In the genomic region with DNA sequence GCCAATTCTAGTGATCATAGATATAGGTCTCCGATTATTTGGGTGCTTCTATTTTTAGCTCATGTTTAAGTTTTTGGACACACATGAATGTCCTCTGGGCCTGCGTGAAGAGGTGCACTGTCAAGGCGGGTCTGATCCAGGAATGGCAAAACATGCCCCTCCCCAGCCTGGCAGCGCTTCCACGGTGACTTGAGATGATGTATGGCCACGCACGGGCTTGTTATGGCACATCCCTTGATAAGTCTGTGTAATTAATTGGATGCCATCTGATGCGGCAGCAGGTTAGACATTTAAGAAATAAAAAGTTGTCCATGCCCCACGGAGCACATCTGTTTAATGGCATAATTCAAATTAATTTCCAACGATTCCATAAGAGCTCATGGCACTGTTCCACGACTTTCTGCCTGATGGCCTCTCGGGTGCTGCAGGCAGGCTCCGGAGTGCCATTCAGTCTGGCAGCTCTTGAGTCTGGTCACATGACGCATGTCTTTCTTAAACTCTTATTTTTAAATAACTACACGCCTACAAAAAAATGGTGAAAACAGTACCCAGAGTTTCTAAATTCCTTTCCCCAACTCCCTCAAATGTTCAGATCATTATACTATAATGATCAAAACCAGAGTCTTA, we compare ENCODE assay signal across 22 cellular contexts.
A peak's percentile ranks its signal among the peaks of the same experiment; 100 is the strongest.
DNase-seq lines count a peak whose midpoint lies in the region; FAIRE-seq and TF ChIP-seq lines count a peak whose summit lies in the region.
"Had no signal": no experiment of that assay in that cellular context is flagged by ENCODE, and none has a peak within 500 bp of the region (broad histone marks: within the 10 kb centered on the region; RNA-seq: fewer than 3 reads in every experiment).

No MANE protein-coding gene starts in this region.

- peak overlapping the region; percentile 84 for H3K27ac ChIP-seq in RWPE1
- no peak overlapping the region for H3K27ac ChIP-seq in trophoblast cell (ENCODE audit: low read depth, low read length)
- H3K27ac ChIP-seq: BLaER1, pancreas, sigmoid colon, vagina had no signal

- no peak for TF ChIP-seq CTCF in RWPE1 (conservative IDR thresholded peaks at IDR 0.05; ENCODE audit: low read depth)

- no peak overlapping the region for H3K4me3 ChIP-seq in trophoblast cell (ENCODE audit: low read depth, low read length)
- H3K4me3 ChIP-seq: BLaER1, MG63, pancreas, sigmoid colon, vagina had no signal

- no peaks in the 10 kb centered on the region for H3K36me3 ChIP-seq in trophoblast cell (ENCODE audit: control insufficient read depth in 1 of 2, insufficient read depth in 2 of 2, low read length in 2 of 2)
- H3K36me3 ChIP-seq: BLaER1, MG63, pancreas, sigmoid colon, vagina had no signal

- H2AK5ac ChIP-seq in trophoblast cell (ENCODE audit: low read length) = peak overlapping the region; percentile 51

- H2BK12ac ChIP-seq in trophoblast cell (ENCODE audit: low read length) = peak overlapping the region; percentile 5

- no peaks in the 10 kb centered on the region for H3K27me3 ChIP-seq in trophoblast cell (ENCODE audit: insufficient read depth, low read length)
- H3K27me3 ChIP-seq: BLaER1, MG63, pancreas, sigmoid colon, vagina had no signal

- H3K4me2 ChIP-seq in trophoblast cell (ENCODE audit: low read length) = no peak overlapping the region
- H3K4me2 ChIP-seq: BLaER1 had no signal

- DNase-seq in NCI-H748 (lab: John Stamatoyannopoulos, UW; ENCODE audit: unreplicated experiment) (peak; percentile 18), NCI-H748 treated with DMSO at 0.1 percent for 48 hours (lab: John Stamatoyannopoulos, UW) (no peak), NCI-H2029 treated with DMSO at 0.1 percent for 48 hours (lab: John Stamatoyannopoulos, UW) (peak; percentile 59), RWPE1 (ENCODE audit: low spot score) (peak; percentile 57), trophoblast cell (no peak), RPMI8226 (no peak), frontal cortex (ENCODE audit: low spot score in 2 of 2) (no peak), HEK293T (ENCODE audit: extremely low spot score) (no peak)
- DNase-seq: activated CD4-positive, alpha-beta T cell treated with anti-CD3 and anti-CD28 coated beads for 36 hours; effector memory CD4-positive, alpha-beta T cell; glutamatergic neuron; HFFc6; left colon; MG63; natural killer cell; pancreas; sigmoid colon; T-helper 1 cell had no signal

- H4K91ac ChIP-seq in trophoblast cell (ENCODE audit: low read depth, low read length) = peak overlapping the region; percentile 3

- no peak for FAIRE-seq in frontal cortex (lab: Jason Lieb, UNC)
- FAIRE-seq: A204.1, astrocyte had no signal

- peaks cover 2% of the 10 kb centered on the region for H3K79me2 ChIP-seq in trophoblast cell (ENCODE audit: control insufficient read depth, insufficient read depth, low read length, poor library complexity)

- H4K12ac ChIP-seq in trophoblast cell (ENCODE audit: low read depth, low read length) = no peak overlapping the region

- H2BK5ac ChIP-seq in trophoblast cell (ENCODE audit: low read depth, low read length, poor library complexity) = no peak overlapping the region

- POLR2A ChIA-PET in RWPE1 (lab: Yijun Ruan, JAX; ENCODE audit: low non-redundant PET) = no interaction called here
- POLR2A ChIA-PET in HEK293T (lab: Yijun Ruan, JAX) = no interaction called here

- no peak overlapping the region for H4K8ac ChIP-seq in trophoblast cell (ENCODE audit: low read depth, low read length)

- H3K9ac ChIP-seq in trophoblast cell (ENCODE audit: low read length) = no peak overlapping the region
- H3K9ac ChIP-seq: BLaER1 had no signal

- H3K23ac ChIP-seq in trophoblast cell (ENCODE audit: low read length) = no peak overlapping the region

- H2BK120ac ChIP-seq in trophoblast cell (ENCODE audit: insufficient read depth, low read length, poor library complexity) = peak overlapping the region; percentile 2

- no peak overlapping the region for H3K18ac ChIP-seq in trophoblast cell (ENCODE audit: low read length)

- H3K4me1 ChIP-seq in trophoblast cell (ENCODE audit: control insufficient read depth in 1 of 2, insufficient read depth in 2 of 2, low read length in 2 of 2) = peaks cover 10 to 13% of the 10 kb centered on the region in 2 experiments
- H3K4me1 ChIP-seq: BLaER1, pancreas, sigmoid colon, vagina had no signal

- no peaks in the 10 kb centered on the region for H3K9me3 ChIP-seq in trophoblast cell (ENCODE audit: insufficient read depth, low read depth, low read length)
- H3K9me3 ChIP-seq: BLaER1, MG63, pancreas, sigmoid colon, vagina had no signal

- H3K4ac ChIP-seq in trophoblast cell (ENCODE audit: low read depth, low read length) = no peak overlapping the region

- no CpG with 5 or more reads among the region's 15 CpGs for WGBS in trophoblast cell (ENCODE audit: extremely low coverage, insufficient coverage, insufficient read length)

- no peak overlapping the region for H3K14ac ChIP-seq in trophoblast cell (ENCODE audit: low read length)

- peaks cover 28% of the 10 kb centered on the region for H3K79me1 ChIP-seq in trophoblast cell (ENCODE audit: low read length)

- CTCF ChIA-PET in RWPE1 (lab: Yijun Ruan, JAX) = interaction anchor here (0.6 to 1.6 kb wide), 3 partner anchors 14 to 29 kb away, joined by 3 to 4 read pairs (median 3); no protein-coding TSS in a partner anchor
- CTCF ChIA-PET in HEK293T (lab: Yijun Ruan, JAX) = no interaction called here

- no peak overlapping the region for H2AFZ ChIP-seq in trophoblast cell (ENCODE audit: insufficient read depth, low read length, poor library complexity)

TF ChIP-seq in HEK293T, 16 proteins besides CTCF, POLR2A, EP300 and RAD21:
- TF ChIP-seq ZNF384 (IDR thresholded peaks at IDR 0.05) (no peak), FOXK2 (IDR thresholded peaks at IDR 0.05) (no peak), NFRKB (IDR thresholded peaks at IDR 0.05) (no peak)
TF ChIP-seq in HEK293T: peak in this region for 0.

Comparison
In these comparisons a context has a peak if more than half of its experiments do, and no peak if none do; other contexts are left out.
1. DNase-seq: peak in NCI-H748 (single experiment), NCI-H2029 treated with DMSO at 0.1 percent for 48 hours (single experiment) and RWPE1 (single experiment); none in NCI-H748 treated with DMSO at 0.1 percent for 48 hours (single experiment), trophoblast cell (0 of 2), RPMI8226 (single experiment), frontal cortex (0 of 2) and HEK293T (single experiment).